ENCODE assay signal across 27 cellular contexts in genomic region chr2:230928701-230929380, GRCh38. TPM values are rescaled to one million over a fixed set of nuclear protein-coding genes. Genes with fewer than 3 reads are reported as not detected.
A peak's percentile ranks its signal among the peaks of the same experiment; 100 is the strongest.
DNase-seq lines count a peak whose midpoint lies in the region; ATAC-seq, FAIRE-seq and TF ChIP-seq lines count a peak whose summit lies in the region.
"Had no signal": no experiment of that assay in that cellular context is flagged by ENCODE, and none has a peak within 500 bp of the region (broad histone marks: within the 10 kb centered on the region; RNA-seq: fewer than 3 reads in every experiment).

No MANE protein-coding gene starts in this region.

- intact Hi-C loops in right lobe of liver (cut with DNase I), result no loop called here
- intact Hi-C loops in HepG2 (cut with micrococcal nuclease; ENCODE audit: unreplicated experiment), result loop anchor here (1.0 kb wide), 1 partner anchor 58 kb away; no protein-coding TSS in a partner anchor
- intact Hi-C loops in transverse colon (cut with DNase I; ENCODE audit: low total_unique reads), result no loop called here
- intact Hi-C loops in breast epithelium (cut with DNase I; ENCODE audit: low total_unique reads), result no loop called here

- H3K4me2 ChIP-seq in HepG2 (ENCODE audit: low read depth, low read length), result no peak overlapping the region

- no peaks in the 10 kb centered on the region for H3K9me3 ChIP-seq in right lobe of liver
- H3K9me3 ChIP-seq in HepG2 (ENCODE audit: low read length), result no peaks in the 10 kb centered on the region
- H3K9me3 ChIP-seq in transverse colon, result no peaks in the 10 kb centered on the region
- no peaks in the 10 kb centered on the region for H3K9me3 ChIP-seq in breast epithelium
- H3K9me3 ChIP-seq: tibial artery had no signal

- no TSS peak for BruUV-seq in HepG2 (replicated peaks; lab: Mats Ljungman, UMichigan)

- H3K36me3 ChIP-seq in right lobe of liver (no peaks in the 10 kb centered on the region), HepG2 (replicated peaks in 1 of 2; ENCODE audit: control insufficient read depth in 1 of 2, insufficient read depth in 2 of 2, low read length in 2 of 2) (no peaks in the 10 kb centered on the region), transverse colon (no peaks in the 10 kb centered on the region), breast epithelium (no peaks in the 10 kb centered on the region)
- H3K36me3 ChIP-seq: tibial artery had no signal

- WGBS in right lobe of liver (ENCODE audit: insufficient coverage, low coverage, low lambda C conversion rate, missing lambda C conversion rate), result 76% methylated on average over 4 of the region's 12 CpGs
- WGBS in HepG2 (ENCODE audit: low lambda C conversion rate), result 21% methylated on average over 12 of the region's 12 CpGs
- 86% methylated on average over 11 of the region's 12 CpGs; no CpG with 5 or more reads in 1 of the 2 donors for WGBS in transverse colon (ENCODE audit: low coverage in 1 of 2), 2 donors

- TF ChIP-seq CTCF in right lobe of liver (IDR thresholded peaks at IDR 0.05) (no peak), HepG2 (CRISPR knock-in tag; IDR thresholded peaks at IDR 0.05) (no peak), transverse colon (IDR thresholded peaks at IDR 0.05) (no peak), breast epithelium (IDR thresholded peaks at IDR 0.05) (no peak)

- DNase-seq in NCI-H2171 treated with DMSO at 0.1 percent for 48 hours (lab: John Stamatoyannopoulos, UW) (peak; percentile 1), NCI-H2171 (lab: John Stamatoyannopoulos, UW) (no peak), right lobe of liver (peak in 2 of 3 donors; percentile 34 to 37), HepG2 (ENCODE audit: low spot score) (no peak), transverse colon (peak; percentile 1), breast epithelium (ENCODE audit: low spot score in 2 of 2) (no peak), H4 (ENCODE audit: low spot score) (no peak)
- no peak for DNase-seq in naive thymus-derived CD8-positive, alpha-beta T cell
- DNase-seq: 8988T; activated CD4-positive, alpha-beta T cell treated with anti-CD3 and anti-CD28 coated beads, Interleukin-2, amount 50 U/mL, for 48 hours; activated gamma-delta T cell; AML-193; CD8-positive, alpha-beta memory T cell; cerebellar nuclear complex; effector CD4-positive, alpha-beta T cell; foreskin keratinocyte; GF-D8; HFFc6; Kasumi-1; NCI-H1694 treated with DMSO at 0.1 percent for 48 hours; NCI-H345; NCI-H82; stimulated activated naive CD4-positive, alpha-beta T cell treated with Interleukin-2 at 50 U/mL for 16 hours had no signal

- POLR2A ChIA-PET in HepG2 (lab: Yijun Ruan, JAX), result no interaction called here
- POLR2A ChIA-PET in naive thymus-derived CD8-positive, alpha-beta T cell (lab: Charles Lee), result no interaction called here

- in situ Hi-C loops in HepG2 (cut with HindIII; ENCODE audit: extremely low pct_ligation_motif_present, low pct_unique_long_range_greater_than_20kb), result no loop called here
- in situ Hi-C loops in transverse colon (cut with MboI; ENCODE audit: low pct_ligation_motif_present in 1 of 4, low pct_unique_long_range_greater_than_20kb in 1 of 4, low sequenced_read_pairs in 3 of 4), result no loop called here

- H2AFZ ChIP-seq in HepG2 (ENCODE audit: low read length), result no peak overlapping the region

- no peaks in the 10 kb centered on the region for H3K4me1 ChIP-seq in right lobe of liver
- H3K4me1 ChIP-seq in HepG2 (ENCODE audit: insufficient read depth, low read length), result no peaks in the 10 kb centered on the region
- no peaks in the 10 kb centered on the region for H3K4me1 ChIP-seq in transverse colon
- H3K4me1 ChIP-seq in breast epithelium, result no peaks in the 10 kb centered on the region
- H3K4me1 ChIP-seq: tibial artery had no signal

- H3K27me3 ChIP-seq in right lobe of liver (no peaks in the 10 kb centered on the region), HepG2 (ENCODE audit: control insufficient read depth in 1 of 2, insufficient read depth in 2 of 2, low read length in 2 of 2) (peaks cover 2 to 76% of the 10 kb centered on the region in 2 experiments), transverse colon (no peaks in the 10 kb centered on the region), breast epithelium (no peaks in the 10 kb centered on the region)

- H3K27ac ChIP-seq in right lobe of liver (no peak overlapping the region), HepG2 (ENCODE audit: extremely low read length, insufficient read depth, low read length) (no peak overlapping the region), transverse colon (no peak overlapping the region), breast epithelium (no peak overlapping the region)
- H3K27ac ChIP-seq: foreskin keratinocyte, tibial artery had no signal

- H3K4me3 Mint-ChIP-seq in naive thymus-derived CD8-positive, alpha-beta T cell, result no peak overlapping the region
- H3K4me3 Mint-ChIP-seq: HFFc6; naive thymus-derived CD4-positive, alpha-beta T cell had no signal

- TF ChIP-seq RAD21 in HepG2 (CRISPR knock-in tag; IDR thresholded peaks at IDR 0.05), result no peak

- no peak for TF ChIP-seq POLR2A in right lobe of liver (IDR thresholded peaks at IDR 0.05)
- TF ChIP-seq POLR2A in HepG2 (IDR thresholded peaks at IDR 0.05; ENCODE audit: insufficient read depth in 1 of 2, low read depth in 2 of 2, low read length in 2 of 2), result no peak
- no peak for TF ChIP-seq POLR2A in transverse colon (IDR thresholded peaks at IDR 0.05)
- no peak for TF ChIP-seq POLR2A in breast epithelium (IDR thresholded peaks at IDR 0.05)

- H4K20me1 ChIP-seq in HepG2 (ENCODE audit: insufficient read depth, low read length), result no peaks in the 10 kb centered on the region

- H3K9me3 Mint-ChIP-seq in naive thymus-derived CD8-positive, alpha-beta T cell, result no peaks in the 10 kb centered on the region
- H3K9me3 Mint-ChIP-seq: CD8-positive, alpha-beta memory T cell; HFFc6; naive thymus-derived CD4-positive, alpha-beta T cell had no signal

- H3K79me2 ChIP-seq in HepG2 (ENCODE audit: insufficient read depth, low read length), result no peaks in the 10 kb centered on the region

- TF ChIP-seq EP300 in HepG2 (IDR thresholded peaks at IDR 0.05; ENCODE audit: low read depth in 2 of 2, low read length in 2 of 2) (no peak), HepG2 (CRISPR knock-in tag; IDR thresholded peaks at IDR 0.05; ENCODE audit: borderline replicate concordance) (no peak), transverse colon (IDR thresholded peaks at IDR 0.05; ENCODE audit: low read depth) (no peak)

- H3K4me3 ChIP-seq in right lobe of liver (no peak overlapping the region), HepG2 (replicated peaks in 1 of 3; ENCODE audit: insufficient read depth in 1 of 3, low read depth in 2 of 3, low read length in 3 of 3) (no peak overlapping the region), transverse colon (no peak overlapping the region), breast epithelium (no peak overlapping the region)
- H3K4me3 ChIP-seq: tibial artery had no signal

- peaks cover 0 to 4% (median 1%) of the 10 kb centered on the region in 5 donors for H3K27me3 Mint-ChIP-seq in naive thymus-derived CD8-positive, alpha-beta T cell

- no peak overlapping the region for H3K9ac ChIP-seq in HepG2 (ENCODE audit: insufficient read depth, low read depth, low read length)

- peaks cover 17 to 52% (median 47%) of the 10 kb centered on the region in 4 donors for H3K4me1 Mint-ChIP-seq in naive thymus-derived CD8-positive, alpha-beta T cell

- H3K27ac Mint-ChIP-seq in naive thymus-derived CD8-positive, alpha-beta T cell, result peak overlapping the region in 8 of 10 donors; percentile 25 to 82 (median 56)
- H3K27ac Mint-ChIP-seq: HFFc6 had no signal

- CTCF ChIA-PET in HepG2 (lab: Yijun Ruan, JAX; ENCODE audit: low intra/inter-chr PET ratio, low total read pairs), result no interaction called here

- no peak for FAIRE-seq in HepG2 (lab: Jason Lieb, UNC)
- FAIRE-seq: astrocyte had no signal

- ATAC-seq in right lobe of liver (no peak), HepG2 (no peak)
- ATAC-seq in naive thymus-derived CD8-positive, alpha-beta T cell, result no peak
- ATAC-seq: foreskin keratinocyte; naive thymus-derived CD4-positive, alpha-beta T cell had no signal

- H3K36me3 Mint-ChIP-seq in naive thymus-derived CD8-positive, alpha-beta T cell, result no peaks in the 10 kb centered on the region
- H3K36me3 Mint-ChIP-seq: naive thymus-derived CD4-positive, alpha-beta T cell had no signal

TF ChIP-seq in HepG2, 621 proteins besides CTCF, POLR2A, EP300 and RAD21 (continues in another document):
- TF ChIP-seq MEIS1 (CRISPR knock-in tag; IDR thresholded peaks at IDR 0.05; ENCODE audit: borderline replicate concordance), result no peak

RNA-seq across cellular contexts. Expression of gene GPR55, which starts 3.8 kb away (rescaled TPM):
- total RNA-seq in right lobe of liver (under 1 TPM in 3 of 6 experiments, not detected in 3; 0.06 to 0.12 (median 0.07) TPM), HepG2 (2016; rRNA removed; fragmentation: Illumina TruSeq; extraction: Trizol) (not detected in 2 replicates), transverse colon (10 to 100 TPM in 1 of 4 donors, 1 to 10 TPM in 2, under 1 TPM in 1; 0.40 to 16.1 (median 2.0) TPM), breast epithelium (under 1 TPM in 2 of 3 donors, not detected in 1; 0.16 to 0.44 TPM)
- not detected in 2 replicates for total RNA-seq in HepG2 (2016; cell fraction: cytosol; rRNA removed; fragmentation: Illumina TruSeq; extraction: Trizol; ENCODE audit: low read depth)
- total RNA-seq in HepG2 (2016; cell fraction: insoluble cytoplasmic fraction; rRNA removed; fragmentation: Illumina TruSeq; extraction: Trizol), result 0.04 TPM in 1 of 2 replicates, not detected in the other
- not detected in 2 replicates for total RNA-seq in HepG2 (2016; cell fraction: membrane; rRNA removed; fragmentation: Illumina TruSeq; extraction: Trizol)
- not detected in 2 replicates for total RNA-seq in HepG2 (2016; cell fraction: nucleus; rRNA removed; fragmentation: Illumina TruSeq; extraction: Trizol)
- not detected in 2 replicates for polyA plus RNA-seq in HepG2 (2011; rRNA removed)
- 0.04 TPM in 1 of 2 replicates, not detected in the other for polyA plus RNA-seq in HepG2 (2011; cell fraction: cytosol; rRNA removed)
- 0.05 and 0.06 TPM in 2 replicates for polyA plus RNA-seq in HepG2 (2011; cell fraction: nucleus; rRNA removed)
- not detected in 2 replicates for polyA plus RNA-seq in HepG2 (2012)
- not detected in 2 replicates for polyA plus RNA-seq in HepG2 (2016; cell fraction: cytosol; fragmentation: Illumina TruSeq; extraction: Trizol; ENCODE audit: low read depth)
- not detected in 2 replicates for polyA plus RNA-seq in HepG2 (2016; cell fraction: insoluble cytoplasmic fraction; fragmentation: Illumina TruSeq; extraction: Trizol; ENCODE audit: low read depth)
- not detected in 2 replicates for polyA plus RNA-seq in HepG2 (2016; cell fraction: membrane; fragmentation: Illumina TruSeq; extraction: Trizol; ENCODE audit: low read depth)
- polyA plus RNA-seq in HepG2 (2016; cell fraction: nucleus; fragmentation: Illumina TruSeq; extraction: Trizol; ENCODE audit: insufficient read depth, low read depth), result 0.18 TPM in 1 of 2 replicates, not detected in the other
- polyA minus RNA-seq in HepG2 (2011; rRNA and poly(A)+ RNA removed; ENCODE audit: low replicate concordance), result 0.09 and 0.14 TPM in 2 replicates
- not detected in 2 replicates for polyA minus RNA-seq in HepG2 (2011; cell fraction: cytosol; rRNA and poly(A)+ RNA removed)
- not detected in 2 replicates for polyA minus RNA-seq in HepG2 (2011; cell fraction: nucleus; rRNA and poly(A)+ RNA removed)
- total RNA-seq in naive thymus-derived CD8-positive, alpha-beta T cell, result 10 to 100 TPM in 1 of 2 experiments, 1 to 10 TPM in 1; 8.9 to 10.4 TPM
- polyA plus RNA-seq in naive thymus-derived CD8-positive, alpha-beta T cell, result 1 to 10 TPM; 1.1 to 3.2 (median 3.1) TPM
- total RNA-seq in H4 (2014; rRNA removed; shearing (Covaris generic)), result 0.66 and 0.87 TPM in 2 replicates
- total RNA-seq: astrocyte, foreskin keratinocyte, HFFc6, skeletal muscle tissue had no signal
- polyA plus RNA-seq: foreskin keratinocyte had no signal

Comparison
In these comparisons a context has a peak if more than half of its experiments do, and no peak if none do; other contexts are left out.
1. DNase-seq: peak in NCI-H2171 treated with DMSO at 0.1 percent for 48 hours (single experiment), right lobe of liver (2 of 3) and transverse colon (single experiment); none in NCI-H2171 (single experiment), HepG2 (single experiment), naive thymus-derived CD8-positive, alpha-beta T cell (0 of 10), breast epithelium (0 of 2) and H4 (single experiment).